In genomic region chr5:134758176-134758503, GRCh38 we compare ENCODE assay signal across 8 cellular contexts. TPM values are rescaled to one million over a fixed set of nuclear protein-coding genes. Genes with fewer than 3 reads are reported as not detected.
A peak's percentile ranks its signal among the peaks of the same experiment; 100 is the strongest.
DNase-seq lines count a peak whose midpoint lies in the region; ATAC-seq lines count a peak whose summit lies in the region.

No MANE protein-coding gene starts in this region.

- peaks cover 35% of the 10 kb centered on the region for H3K4me1 Mint-ChIP-seq in activated CD8-positive, alpha-beta memory T cell treated with anti-CD3 and anti-CD28 coated beads, Interleukin-2, amount 10 ng/mL, durations not matched to agents 7 days and 5 days
- peaks cover 15% of the 10 kb centered on the region for H3K4me1 Mint-ChIP-seq in T-helper 17 cell
- peaks cover 44% of the 10 kb centered on the region for H3K4me1 Mint-ChIP-seq in stimulated activated memory B cell treated with anti-CD40 and anti-IgM and Interleukin-4, amounts not matched to agents 10 μg/mL and 1 μg/mL and 100 μg/mL, for 72 hours

- peaks cover 1% of the 10 kb centered on the region for H3K36me3 Mint-ChIP-seq in activated CD8-positive, alpha-beta memory T cell treated with anti-CD3 and anti-CD28 coated beads, Interleukin-2, amount 10 ng/mL, durations not matched to agents 7 days and 5 days
- H3K36me3 Mint-ChIP-seq in T-helper 17 cell (ENCODE audit: low read depth): peaks cover 2% of the 10 kb centered on the region
- H3K36me3 Mint-ChIP-seq in stimulated activated memory B cell treated with anti-CD40 and anti-IgM and Interleukin-4, amounts not matched to agents 10 μg/mL and 1 μg/mL and 100 μg/mL, for 72 hours: peaks cover 5% of the 10 kb centered on the region

- 22% methylated on average over 9 of the region's 9 CpGs for WGBS in right cardiac atrium

- no peaks in the 10 kb centered on the region for H3K27me3 Mint-ChIP-seq in activated CD8-positive, alpha-beta memory T cell treated with anti-CD3 and anti-CD28 coated beads, Interleukin-2, amount 10 ng/mL, durations not matched to agents 7 days and 5 days
- no peaks in the 10 kb centered on the region for H3K27me3 Mint-ChIP-seq in T-helper 17 cell
- H3K27me3 Mint-ChIP-seq in stimulated activated memory B cell treated with anti-CD40 and anti-IgM and Interleukin-4, amounts not matched to agents 10 μg/mL and 1 μg/mL and 100 μg/mL, for 72 hours: no peaks in the 10 kb centered on the region

- no peaks in the 10 kb centered on the region for H3K9me3 ChIP-seq in T-helper 17 cell (ENCODE audit: control insufficient read depth, low read length, poor library complexity, severe bottlenecking)
- H3K9me3 ChIP-seq in right cardiac atrium (ENCODE audit: control insufficient read depth, low read length): no peaks in the 10 kb centered on the region

- H3K4me1 ChIP-seq in right cardiac atrium (ENCODE audit: control insufficient read depth, insufficient read depth, low read length): peaks cover 2% of the 10 kb centered on the region

- CTCF ChIA-PET in activated CD8-positive, alpha-beta memory T cell treated with anti-CD3 and anti-CD28 coated beads, Interleukin-2, amount 10 ng/mL, durations not matched to agents 7 days and 5 days (lab: Charles Lee): interaction anchor here (0.7 to 5.7 kb wide), 12 partner anchors 9 to 719 kb away, joined by 3 to 72 read pairs (median 3); partner anchors contain the start of genes C5orf24, CAMLG and PCBD2

- intact Hi-C loops in right cardiac atrium (cut with DNase I): loop anchor here in 1 of 4 donors (10.0 kb wide), 1 partner anchor 147 kb away; the partner anchor contains the start of gene PCBD2

- peak overlapping the region; percentile 100 for H3K4me3 Mint-ChIP-seq in activated CD8-positive, alpha-beta memory T cell treated with anti-CD3 and anti-CD28 coated beads, Interleukin-2, amount 10 ng/mL, durations not matched to agents 7 days and 5 days
- H3K4me3 Mint-ChIP-seq in T-helper 17 cell: peak overlapping the region; percentile 100
- H3K4me3 Mint-ChIP-seq in stimulated activated memory B cell treated with anti-CD40 and anti-IgM and Interleukin-4, amounts not matched to agents 10 μg/mL and 1 μg/mL and 100 μg/mL, for 72 hours: peak overlapping the region; percentile 100

- H3K4me3 ChIP-seq in right cardiac atrium (ENCODE audit: low read length): peak overlapping the region; percentile 65

- ATAC-seq in activated CD8-positive, alpha-beta memory T cell treated with anti-CD3 and anti-CD28 coated beads, Interleukin-2, amount 10 ng/mL, durations not matched to agents 7 days and 5 days: peak; percentile 32
- ATAC-seq in T-helper 17 cell: no peak
- peak in 1 of 2 donors; percentile 54 for ATAC-seq in right cardiac atrium
- ATAC-seq in stimulated activated memory B cell treated with anti-CD40 and anti-IgM and Interleukin-4, amounts not matched to agents 10 μg/mL and 1 μg/mL and 100 μg/mL, for 72 hours: no peak
- no peak for ATAC-seq in GM18861 (IDR thresholded peaks at IDR 0.05; ENCODE audit: unreplicated experiment)

- H3K9me3 Mint-ChIP-seq in activated CD8-positive, alpha-beta memory T cell treated with anti-CD3 and anti-CD28 coated beads, Interleukin-2, amount 10 ng/mL, durations not matched to agents 7 days and 5 days (ENCODE audit: low read depth): no peaks in the 10 kb centered on the region
- no peaks in the 10 kb centered on the region for H3K9me3 Mint-ChIP-seq in stimulated activated memory B cell treated with anti-CD40 and anti-IgM and Interleukin-4, amounts not matched to agents 10 μg/mL and 1 μg/mL and 100 μg/mL, for 72 hours

- no peak overlapping the region for H3K27ac ChIP-seq in right cardiac atrium (ENCODE audit: low read length)

- no peak for DNase-seq in activated CD8-positive, alpha-beta memory T cell treated with anti-CD3 and anti-CD28 coated beads, Interleukin-2, amount 10 ng/mL, durations not matched to agents 7 days and 5 days
- DNase-seq in activated CD8-positive, alpha-beta memory T cell treated with anti-CD3 and anti-CD28 coated beads, Interleukin-2, amount 50 U/mL, for 48 hours: no peak
- DNase-seq in T-helper 17 cell: no peak
- no peak for DNase-seq in right cardiac atrium
- no peak for DNase-seq in SKM-1 treated with dmso at 0.1 percent for 144 hours (lab: John Stamatoyannopoulos, UW; ENCODE audit: unreplicated experiment)
- DNase-seq in nucleus accumbens (lab: John Stamatoyannopoulos, UW): no peak

- H3K27me3 ChIP-seq in right cardiac atrium (ENCODE audit: control insufficient read depth, insufficient read depth): no peaks in the 10 kb centered on the region

- H3K27ac Mint-ChIP-seq in activated CD8-positive, alpha-beta memory T cell treated with anti-CD3 and anti-CD28 coated beads, Interleukin-2, amount 10 ng/mL, durations not matched to agents 7 days and 5 days: peak overlapping the region; percentile 94
- peak overlapping the region; percentile 97 for H3K27ac Mint-ChIP-seq in T-helper 17 cell
- H3K27ac Mint-ChIP-seq in stimulated activated memory B cell treated with anti-CD40 and anti-IgM and Interleukin-4, amounts not matched to agents 10 μg/mL and 1 μg/mL and 100 μg/mL, for 72 hours: peak overlapping the region; percentile 98

RNA-seq across cellular contexts. Expression of gene DDX46, which starts 0.4 kb away (rescaled TPM):
- 10 to 100 TPM; 75.9 to 77.0 TPM for total RNA-seq in activated CD8-positive, alpha-beta memory T cell treated with anti-CD3 and anti-CD28 coated beads, Interleukin-2, amount 10 ng/mL, durations not matched to agents 7 days and 5 days
- total RNA-seq in T-helper 17 cell: 10 to 100 TPM; 47.2 to 52.7 TPM
- 10 to 100 TPM; 20.6 to 31.1 (median 26.0) TPM for total RNA-seq in right cardiac atrium
- polyA plus RNA-seq in right cardiac atrium: 14.3 TPM

RNA-seq across cellular contexts. Expression of gene CAMLG, which starts 19.8 kb away (rescaled TPM):
- total RNA-seq in activated CD8-positive, alpha-beta memory T cell treated with anti-CD3 and anti-CD28 coated beads, Interleukin-2, amount 10 ng/mL, durations not matched to agents 7 days and 5 days: 10 to 100 TPM; 20.4 to 28.4 TPM
- total RNA-seq in T-helper 17 cell (10 to 100 TPM; 31.0 to 35.4 TPM), right cardiac atrium (10 to 100 TPM; 20.8 to 24.8 (median 23.6) TPM)
- 23.6 TPM for polyA plus RNA-seq in right cardiac atrium
